Comparison of ENCODE assay signal across 1 cellular context in genomic region chr14:54396183-54396492, GRCh38.
TF ChIP-seq lines count a peak whose summit lies in the region.

No MANE protein-coding gene starts in this region.

TF ChIP-seq in H1, 55 proteins besides CTCF, POLR2A, EP300 and RAD21:
- TF ChIP-seq TCF12 (IDR thresholded peaks at IDR 0.05; ENCODE audit: low read depth, low read length) = no peak
- no peak for TF ChIP-seq TEAD4 (IDR thresholded peaks at IDR 0.05; ENCODE audit: low read depth, low read length)
- peak; percentile 54 for TF ChIP-seq KDM1A (IDR thresholded peaks at IDR 0.05; ENCODE audit: borderline replicate concordance, low read length)
TF ChIP-seq in H1: peak in this region for 1.
